8 cellular contexts compared by ENCODE assay signal in the genomic region with DNA sequence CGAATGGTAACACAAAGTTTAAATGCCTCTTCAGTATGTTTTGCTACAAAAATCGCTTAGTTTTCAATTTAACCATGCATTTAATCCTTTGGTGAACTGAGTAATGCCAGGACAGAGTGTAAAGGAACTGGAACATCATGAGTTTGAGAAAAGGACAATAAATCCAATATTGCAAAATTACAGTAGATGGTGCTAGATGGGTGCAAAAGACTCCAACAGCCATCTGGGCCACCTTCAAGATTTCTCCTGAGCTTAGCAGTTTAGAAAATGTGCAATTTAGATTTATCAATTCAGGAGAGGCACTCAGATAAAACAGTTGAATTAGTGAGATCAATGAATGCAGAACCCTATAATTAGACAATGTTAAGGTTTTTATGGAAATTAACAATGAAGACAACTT. TPM values are rescaled to one million over a fixed set of nuclear protein-coding genes. Genes with fewer than 3 reads are reported as not detected.
DNase-seq lines count a peak whose midpoint lies in the region; ATAC-seq and TF ChIP-seq lines count a peak whose summit lies in the region.

No MANE protein-coding gene starts in this region.

- in situ Hi-C loops in brain microvascular endothelial cell (cut with HindIII; ENCODE audit: low pct_ligation_motif_present, low sequenced_read_pairs) = no loop called here

- H3K27me3 ChIP-seq in brain microvascular endothelial cell (replicated peaks) = no peaks in the 10 kb centered on the region

- intact Hi-C loops in activated CD4-positive, alpha-beta memory T cell treated with anti-CD3 and anti-CD28 coated beads for 36 hours (cut with micrococcal nuclease) = loop anchor here (1.0 to 5.0 kb wide), 2 partner anchors 217 to 379 kb away; no protein-coding TSS in a partner anchor

- no peak overlapping the region for H3K4me3 ChIP-seq in brain microvascular endothelial cell (ENCODE audit: low read depth, low read length)

- no peaks in the 10 kb centered on the region for H3K9me3 Mint-ChIP-seq in nephron
- no peaks in the 10 kb centered on the region for H3K9me3 Mint-ChIP-seq in activated CD4-positive, alpha-beta memory T cell treated with anti-CD3 and anti-CD28 coated beads for 36 hours

- H3K27me3 Mint-ChIP-seq in nephron (ENCODE audit: low read depth) = no peaks in the 10 kb centered on the region
- no peaks in the 10 kb centered on the region for H3K27me3 Mint-ChIP-seq in activated CD4-positive, alpha-beta memory T cell treated with anti-CD3 and anti-CD28 coated beads for 36 hours

- no peak for ATAC-seq in GM21526 (IDR thresholded peaks at IDR 0.05; ENCODE audit: low FRiP score, unreplicated experiment)

- DNase-seq in DMS153 treated with DMSO at 0.1 percent for 48 hours (lab: John Stamatoyannopoulos, UW; ENCODE audit: unreplicated experiment) (peak; percentile 1), DMS153 (lab: John Stamatoyannopoulos, UW) (no peak), NCI-H146 treated with DMSO at 0.1 percent for 48 hours (lab: John Stamatoyannopoulos, UW; ENCODE audit: unreplicated experiment) (peak; percentile 74), brain microvascular endothelial cell (no peak), HPDE6-E6E7 (ENCODE audit: extremely low spot score) (no peak)
- DNase-seq in activated CD4-positive, alpha-beta memory T cell treated with anti-CD3 and anti-CD28 coated beads for 36 hours = no peak

- H3K36me3 ChIP-seq in brain microvascular endothelial cell (replicated peaks) = no peaks in the 10 kb centered on the region

- TF ChIP-seq CTCF in brain microvascular endothelial cell (IDR thresholded peaks at IDR 0.05; ENCODE audit: low read depth, low read length, missing control alignments) = peak; percentile 51
- TF ChIP-seq CTCF in nephron (IDR thresholded peaks at IDR 0.05; ENCODE audit: unreplicated experiment in 3 of 3) = peak; percentile 29 to 49 (median 46)

- no peak overlapping the region for H3K4me3 Mint-ChIP-seq in nephron
- H3K4me3 Mint-ChIP-seq in activated CD4-positive, alpha-beta memory T cell treated with anti-CD3 and anti-CD28 coated beads for 36 hours = no peak overlapping the region

- H3K36me3 Mint-ChIP-seq in nephron (ENCODE audit: low read depth) = no peaks in the 10 kb centered on the region
- no peaks in the 10 kb centered on the region for H3K36me3 Mint-ChIP-seq in activated CD4-positive, alpha-beta memory T cell treated with anti-CD3 and anti-CD28 coated beads for 36 hours

- no peaks in the 10 kb centered on the region for H3K4me1 Mint-ChIP-seq in nephron
- H3K4me1 Mint-ChIP-seq in activated CD4-positive, alpha-beta memory T cell treated with anti-CD3 and anti-CD28 coated beads for 36 hours (ENCODE audit: low read depth) = no peaks in the 10 kb centered on the region

- POLR2A ChIA-PET in activated CD4-positive, alpha-beta memory T cell treated with anti-CD3 and anti-CD28 coated beads for 36 hours (lab: Charles Lee) = no interaction called here

- CTCF ChIA-PET in activated CD4-positive, alpha-beta memory T cell treated with anti-CD3 and anti-CD28 coated beads for 36 hours (lab: Charles Lee) = interaction anchor here (0.7 to 3.5 kb wide), 9 partner anchors 14 to 395 kb away, joined by 3 to 21 read pairs (median 4); no protein-coding TSS in a partner anchor

- no peak overlapping the region for H3K27ac ChIP-seq in brain microvascular endothelial cell

- peak overlapping the region in 1 of 3 experiments; percentile 34 for H3K27ac Mint-ChIP-seq in nephron
- H3K27ac Mint-ChIP-seq in activated CD4-positive, alpha-beta memory T cell treated with anti-CD3 and anti-CD28 coated beads for 36 hours = no peak overlapping the region

RNA-seq across cellular contexts. Expression of gene MID1IP1, which starts 33.2 kb away (rescaled TPM):
- 10 to 100 TPM; 78.7 to 84.8 TPM for total RNA-seq in activated CD4-positive, alpha-beta memory T cell treated with anti-CD3 and anti-CD28 coated beads for 36 hours

Comparison
In these comparisons a context has a peak if more than half of its experiments do, and no peak if none do; other contexts are left out.
1. DNase-seq: peak in DMS153 treated with DMSO at 0.1 percent for 48 hours (single experiment) and NCI-H146 treated with DMSO at 0.1 percent for 48 hours (single experiment); none in DMS153 (single experiment), brain microvascular endothelial cell (single experiment), activated CD4-positive, alpha-beta memory T cell treated with anti-CD3 and anti-CD28 coated beads for 36 hours (single experiment) and HPDE6-E6E7 (single experiment).